In the genomic region with DNA sequence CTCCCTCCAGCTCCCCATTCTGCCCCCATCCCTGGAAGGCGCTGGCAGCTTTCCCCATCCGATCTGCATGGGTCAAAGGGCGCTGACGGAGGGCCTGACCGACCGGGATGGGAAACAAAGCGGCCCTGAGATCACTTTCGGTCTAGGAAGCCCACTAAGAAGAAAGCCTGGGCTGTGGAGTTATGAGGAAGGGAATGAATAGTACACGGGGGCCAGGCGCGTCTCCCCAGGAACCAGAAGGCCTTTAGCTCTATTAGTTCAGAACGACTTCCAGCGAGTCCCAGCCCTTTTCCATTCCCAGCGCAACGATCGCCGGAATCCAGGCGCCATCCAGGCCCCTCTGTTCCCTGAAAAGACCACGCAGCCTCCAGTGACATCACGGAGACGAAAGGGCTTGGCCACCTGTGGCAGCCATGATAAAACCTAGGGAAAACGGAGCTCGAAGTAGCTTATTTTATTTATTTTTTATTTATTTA, we compare ENCODE assay signal across 8 cellular contexts.
DNase-seq lines count a peak whose midpoint lies in the region; ATAC-seq and TF ChIP-seq lines count a peak whose summit lies in the region.

No MANE protein-coding gene starts in this region.

- intact Hi-C loops in breast epithelium (cut with DNase I; ENCODE audit: low total_unique reads): no loop called here

- DNase-seq in CD4-positive, CD25-positive, alpha-beta regulatory T cell: no peak
- DNase-seq in Jurkat, Clone E6-1 (ENCODE audit: low read depth, low spot score): no peak
- no peak for DNase-seq in breast epithelium (ENCODE audit: low spot score in 2 of 2)
- no peak for DNase-seq in DMS 273 treated with DMSO at 0.1 percent for 48 hours (lab: John Stamatoyannopoulos, UW)

- H3K4me1 ChIP-seq in CD4-positive, CD25-positive, alpha-beta regulatory T cell (ENCODE audit: control insufficient read depth, insufficient read depth, low read length, poor library complexity, severe bottlenecking): peaks cover 18% of the 10 kb centered on the region
- peaks cover 0 to 6% of the 10 kb centered on the region in 2 donors for H3K4me1 ChIP-seq in breast epithelium
- peaks cover 20% of the 10 kb centered on the region for H3K4me1 ChIP-seq in mononuclear cell (ENCODE audit: insufficient read depth, low read length)

- H3K4me1 Mint-ChIP-seq in CD4-positive, CD25-positive, alpha-beta regulatory T cell: peaks cover 9 to 44% (median 24%) of the 10 kb centered on the region in 4 donors

- H3K27ac Mint-ChIP-seq in CD4-positive, CD25-positive, alpha-beta regulatory T cell: peak overlapping the region in 2 of 3 donors; percentile 67 to 91

- no peak for TF ChIP-seq POLR2A in breast epithelium (IDR thresholded peaks at IDR 0.05)

- H3K36me3 Mint-ChIP-seq in CD4-positive, CD25-positive, alpha-beta regulatory T cell: no peaks in the 10 kb centered on the region

- TF ChIP-seq CTCF in breast epithelium (IDR thresholded peaks at IDR 0.05): no peak

- H3K4me3 Mint-ChIP-seq in CD4-positive, CD25-positive, alpha-beta regulatory T cell: peak overlapping the region; percentile 96 to 100 (median 98)

- no peaks in the 10 kb centered on the region for H3K27me3 ChIP-seq in CD4-positive, CD25-positive, alpha-beta regulatory T cell (ENCODE audit: control insufficient read depth, insufficient read depth, low read length)
- no peaks in the 10 kb centered on the region for H3K27me3 ChIP-seq in breast epithelium
- H3K27me3 ChIP-seq in mononuclear cell (ENCODE audit: insufficient read depth, low read length): no peaks in the 10 kb centered on the region

- no peaks in the 10 kb centered on the region for H3K36me3 ChIP-seq in CD4-positive, CD25-positive, alpha-beta regulatory T cell (ENCODE audit: control insufficient read depth, insufficient read depth, low read length)
- no peaks in the 10 kb centered on the region for H3K36me3 ChIP-seq in breast epithelium

- H3K27me3 Mint-ChIP-seq in CD4-positive, CD25-positive, alpha-beta regulatory T cell: no peaks in the 10 kb centered on the region

- no peak overlapping the region for H3K27ac ChIP-seq in CD4-positive, CD25-positive, alpha-beta regulatory T cell (ENCODE audit: insufficient read depth, low read length, poor library complexity, severe bottlenecking)
- no peak overlapping the region for H3K27ac ChIP-seq in breast epithelium

- H3K9me3 Mint-ChIP-seq in CD4-positive, CD25-positive, alpha-beta regulatory T cell: peaks cover 0 to 3% (median 0%) of the 10 kb centered on the region in 7 donors

- H3K4me3 ChIP-seq in CD4-positive, CD25-positive, alpha-beta regulatory T cell (ENCODE audit: low read depth, low read length): no peak overlapping the region
- H3K4me3 ChIP-seq in Jurkat, Clone E6-1 (ENCODE audit: low read length): peak overlapping the region; percentile 63
- peak overlapping the region; percentile 63 to 75 (median 74) for H3K4me3 ChIP-seq in breast epithelium
- peak overlapping the region; percentile 57 for H3K4me3 ChIP-seq in mononuclear cell (ENCODE audit: low read length)

- no peak for ATAC-seq in CD4-positive, CD25-positive, alpha-beta regulatory T cell (ENCODE audit: low read depth in 2 of 2)
- ATAC-seq in HG02678 (IDR thresholded peaks at IDR 0.05; ENCODE audit: unreplicated experiment): no peak
- no peak for ATAC-seq in GM19395 (IDR thresholded peaks at IDR 0.05; ENCODE audit: unreplicated experiment)
- ATAC-seq in HG03175 (IDR thresholded peaks at IDR 0.05; ENCODE audit: unreplicated experiment): no peak

- H3K9me3 ChIP-seq in CD4-positive, CD25-positive, alpha-beta regulatory T cell (ENCODE audit: control insufficient read depth in 2 of 2, low read length in 2 of 2): no peaks in the 10 kb centered on the region
- H3K9me3 ChIP-seq in breast epithelium (no peaks in the 10 kb centered on the region), mononuclear cell (ENCODE audit: low read depth, low read length) (no peaks in the 10 kb centered on the region)
